Comparison of ENCODE assay signal across 1 cellular context in genomic region chr3:36505393-36505792, GRCh38.
TF ChIP-seq lines count a peak whose summit lies in the region.

No MANE protein-coding gene starts in this region.

TF ChIP-seq in K562, 482 proteins besides CTCF, POLR2A, EP300 and RAD21 (continued from another document):
- no peak for TF ChIP-seq FOXO4 (CRISPR knock-in tag; IDR thresholded peaks at IDR 0.05)
- no peak for TF ChIP-seq SAFB (IDR thresholded peaks at IDR 0.05; ENCODE audit: borderline replicate concordance, low read depth, low read length)
- TF ChIP-seq TCF3 (CRISPR knock-in tag; IDR thresholded peaks at IDR 0.05): no peak
- TF ChIP-seq ZNF512 (tag; IDR thresholded peaks at IDR 0.05): no peak
- no peak for TF ChIP-seq PRDM10 (IDR thresholded peaks at IDR 0.05; ENCODE audit: partially characterized antibody)
- TF ChIP-seq YBX1 (IDR thresholded peaks at IDR 0.05): no peak
- no peak for TF ChIP-seq ARID2 (IDR thresholded peaks at IDR 0.05)
- no peak for TF ChIP-seq YY1 (IDR thresholded peaks at IDR 0.05; ENCODE audit: borderline replicate concordance in 1 of 3, control insufficient read depth in 1 of 3, extremely low read depth in 1 of 3, insufficient read depth in 3 of 3, insufficient read length in 1 of 3, insufficient replicate concordance in 2 of 3, low read depth in 1 of 3, low read length in 2 of 3)
- no peak for TF ChIP-seq KDM2B (CRISPR knock-in tag; IDR thresholded peaks at IDR 0.05)
- no peak for TF ChIP-seq NR2C1 (IDR thresholded peaks at IDR 0.05)
- no peak for TF ChIP-seq NR2C1 (tag; IDR thresholded peaks at IDR 0.05)
- no peak for TF ChIP-seq SPI1 (IDR thresholded peaks at IDR 0.05; ENCODE audit: borderline replicate concordance, low read depth, low read length)
- peak; percentile 65 for TF ChIP-seq ZNF316 (IDR thresholded peaks at IDR 0.05)
- TF ChIP-seq BMI1 (IDR thresholded peaks at IDR 0.05; ENCODE audit: low read length): no peak
- no peak for TF ChIP-seq CBX3 (IDR thresholded peaks at IDR 0.05; ENCODE audit: borderline replicate concordance in 1 of 2, low read length in 2 of 2)
- peak; percentile 25; the same call in 1 of the 2 replicates for TF ChIP-seq C11orf30 (IDR thresholded peaks at IDR 0.05; ENCODE audit: low read depth)
- TF ChIP-seq RBBP5 (IDR thresholded peaks at IDR 0.05; ENCODE audit: borderline replicate concordance, insufficient read depth, low read length, poor library complexity, severe bottlenecking): no peak
